Comparison of ENCODE assay signal across 14 cellular contexts in genomic region chr5:126338516-126339153, GRCh38.
DNase-seq lines count a peak whose midpoint lies in the region; ATAC-seq and TF ChIP-seq lines count a peak whose summit lies in the region.
"Had no signal": no experiment of that assay in that cellular context is flagged by ENCODE, and none has a peak within 500 bp of the region (broad histone marks: within the 10 kb centered on the region; RNA-seq: fewer than 3 reads in every experiment).

No MANE protein-coding gene starts in this region.

- intact Hi-C loops in Right ventricle myocardium superior (cut with DNase I): no loop called here
- intact Hi-C loops in left ventricle myocardium superior (cut with micrococcal nuclease): loop anchor here (5.0 kb wide), 1 partner anchor 204 kb away; no protein-coding TSS in a partner anchor

- no peaks in the 10 kb centered on the region for H3K9me3 ChIP-seq in SK-N-SH
- no peaks in the 10 kb centered on the region for H3K9me3 ChIP-seq in Karpas-422 (ENCODE audit: low read length)
- H3K9me3 ChIP-seq: Caco-2, MG63 had no signal

- H3K4me3 ChIP-seq in SK-N-SH (ENCODE audit: low read depth in 2 of 2, low read length in 1 of 2): no peak overlapping the region
- no peak overlapping the region for H3K4me3 ChIP-seq in Karpas-422 (ENCODE audit: low read length)
- H3K4me3 ChIP-seq: MG63 had no signal

- H3K27ac Mint-ChIP-seq in brain (peak overlapping the region in 3 of 5 experiments; percentile 24 to 49 (median 36)), nephron (peak overlapping the region; percentile 54 to 79 (median 75))
- H3K27ac Mint-ChIP-seq: CD14-positive monocyte had no signal

- no peak for TF ChIP-seq CTCF in brain (conservative IDR thresholded peaks at IDR 0.05)
- no peak for TF ChIP-seq CTCF in nephron (IDR thresholded peaks at IDR 0.05; ENCODE audit: unreplicated experiment in 3 of 3)
- no peak for TF ChIP-seq CTCF in SK-N-SH (IDR thresholded peaks at IDR 0.05)

- no peak for TF ChIP-seq RAD21 in SK-N-SH (IDR thresholded peaks at IDR 0.05; ENCODE audit: low read length)

- H3K4me1 Mint-ChIP-seq in brain: peaks cover 38% of the 10 kb centered on the region
- peaks cover 32% of the 10 kb centered on the region for H3K4me1 Mint-ChIP-seq in nephron
- H3K4me1 Mint-ChIP-seq: CD14-positive monocyte had no signal

- H2AFZ ChIP-seq in SK-N-SH (ENCODE audit: low read depth) (no peak overlapping the region), Karpas-422 (ENCODE audit: low read length) (no peak overlapping the region)

- 67% methylated on average over 9 of the region's 9 CpGs for WGBS in SK-N-SH (ENCODE audit: low lambda C conversion rate)

- H3K27ac ChIP-seq in SK-N-SH (ENCODE audit: low read depth in 2 of 2, low read length in 1 of 2) (no peak overlapping the region), Karpas-422 (ENCODE audit: low read length) (no peak overlapping the region)
- H3K27ac ChIP-seq: KMS-11 had no signal

- ATAC-seq in Right ventricle myocardium superior (ENCODE audit: poor library complexity) (peak; percentile 15), left ventricle myocardium superior (no peak), GM21529 (IDR thresholded peaks at IDR 0.05; ENCODE audit: unreplicated experiment) (no peak)
- ATAC-seq: Right ventricle myocardium inferior had no signal

- H3K36me3 Mint-ChIP-seq in brain: no peaks in the 10 kb centered on the region
- H3K36me3 Mint-ChIP-seq in nephron (ENCODE audit: low read depth): no peaks in the 10 kb centered on the region
- H3K36me3 Mint-ChIP-seq: CD14-positive monocyte had no signal

- H3K4me3 Mint-ChIP-seq in brain: no peak overlapping the region
- peak overlapping the region in 1 of 3 experiments; percentile 4 for H3K4me3 Mint-ChIP-seq in nephron
- H3K4me3 Mint-ChIP-seq: CD14-positive monocyte had no signal

- H3F3A ChIP-seq in SK-N-SH (replicated peaks; ENCODE audit: insufficient read depth): no peaks in the 10 kb centered on the region

- H3K9me3 Mint-ChIP-seq in brain (peaks cover 0 to 2% (median 0%) of the 10 kb centered on the region in 5 experiments), nephron (no peaks in the 10 kb centered on the region)
- H3K9me3 Mint-ChIP-seq: CD14-positive monocyte had no signal

- H3K9me2 ChIP-seq in SK-N-SH (no peaks in the 10 kb centered on the region), Karpas-422 (replicated peaks; ENCODE audit: insufficient read depth, low read length) (no peaks in the 10 kb centered on the region)

- POLR2A ChIA-PET in SK-N-SH (lab: Yijun Ruan, JAX): interaction anchor here (0.6 kb wide), 1 partner anchor 1552 kb away, joined by 3 read pairs; no protein-coding TSS in a partner anchor

- H3K4me1 ChIP-seq in SK-N-SH (ENCODE audit: control insufficient read depth in 1 of 2, insufficient read depth in 2 of 2, low read depth in 1 of 2, low read length in 1 of 2) (no peaks in the 10 kb centered on the region), Karpas-422 (ENCODE audit: low read length) (no peaks in the 10 kb centered on the region)
- H3K4me1 ChIP-seq: Caco-2 had no signal

- H3K9ac ChIP-seq in SK-N-SH (no peak overlapping the region), Karpas-422 (ENCODE audit: low read length) (no peak overlapping the region)
- H3K9ac ChIP-seq: KMS-11 had no signal

- no peak for TF ChIP-seq EP300 in SK-N-SH (IDR thresholded peaks at IDR 0.05; ENCODE audit: borderline replicate concordance in 1 of 2, low read depth in 1 of 2, low read length in 1 of 2)

- no peaks in the 10 kb centered on the region for H3K27me3 Mint-ChIP-seq in brain
- H3K27me3 Mint-ChIP-seq in nephron (ENCODE audit: low read depth): no peaks in the 10 kb centered on the region

- H4K20me1 ChIP-seq in SK-N-SH (ENCODE audit: insufficient read depth) (no peaks in the 10 kb centered on the region), Karpas-422 (ENCODE audit: insufficient read depth, low read depth, low read length) (no peaks in the 10 kb centered on the region)

- H3K36me3 ChIP-seq in SK-N-SH (replicated peaks in 1 of 2; ENCODE audit: control insufficient read depth in 1 of 2, insufficient read depth in 2 of 2, low read length in 1 of 2): no peaks in the 10 kb centered on the region
- no peaks in the 10 kb centered on the region for H3K36me3 ChIP-seq in Karpas-422 (ENCODE audit: insufficient read depth, low read length)
- H3K36me3 ChIP-seq: MG63 had no signal

- CTCF ChIA-PET in SK-N-SH (lab: Yijun Ruan, JAX): interaction anchor here (0.6 to 3.8 kb wide), 29 partner anchors 8 to 1194 kb away, joined by 3 to 33 read pairs (median 4); partner anchors contain the start of genes ALDH7A1 and PHAX

- H3K4me2 ChIP-seq in SK-N-SH (no peak overlapping the region), Karpas-422 (ENCODE audit: low read depth, low read length, poor library complexity, severe bottlenecking) (no peak overlapping the region)
- H3K4me2 ChIP-seq: KMS-11 had no signal

- DNase-seq in Right ventricle myocardium superior: no peak
- no peak for DNase-seq in left ventricle myocardium superior
- no peak for DNase-seq in SK-N-SH
- DNase-seq in Karpas-422: no peak
- DNase-seq in NCI-H128 (lab: John Stamatoyannopoulos, UW; ENCODE audit: unreplicated experiment): no peak
- DNase-seq: NCI-H1105 had no signal

- H3K79me2 ChIP-seq in SK-N-SH (ENCODE audit: insufficient read depth): no peaks in the 10 kb centered on the region
- H3K79me2 ChIP-seq in Karpas-422 (ENCODE audit: low read length): no peaks in the 10 kb centered on the region

- H3K27me3 ChIP-seq in SK-N-SH (ENCODE audit: insufficient read depth) (no peaks in the 10 kb centered on the region), Karpas-422 (ENCODE audit: low read length) (no peaks in the 10 kb centered on the region)
- H3K27me3 ChIP-seq: MG63 had no signal

TF ChIP-seq in SK-N-SH, 30 proteins besides CTCF, POLR2A, EP300 and RAD21:
- TF ChIP-seq SIN3A (IDR thresholded peaks at IDR 0.05; ENCODE audit: borderline replicate concordance, low read depth, low read length) (no peak), JUND (IDR thresholded peaks at IDR 0.05) (no peak), IRF3 (IDR thresholded peaks at IDR 0.05; ENCODE audit: low read depth, low read length) (no peak), RCOR1 (IDR thresholded peaks at IDR 0.05; ENCODE audit: low read length) (no peak), RXRA (IDR thresholded peaks at IDR 0.05; ENCODE audit: borderline replicate concordance, low read depth) (no peak), YY1 (IDR thresholded peaks at IDR 0.05; ENCODE audit: low read depth) (no peak), GABPA (IDR thresholded peaks at IDR 0.05; ENCODE audit: low read depth) (no peak), TAF1 (IDR thresholded peaks at IDR 0.05; ENCODE audit: borderline replicate concordance, low read depth, low read length) (no peak), FOSL2 (IDR thresholded peaks at IDR 0.05; ENCODE audit: borderline replicate concordance, low read depth) (no peak), POLR2AphosphoS5 (IDR thresholded peaks at IDR 0.05; ENCODE audit: low read depth, low read length) (no peak), MAX (IDR thresholded peaks at IDR 0.05; ENCODE audit: low read depth) (no peak), ELF1 (IDR thresholded peaks at IDR 0.05) (no peak), NFIC (IDR thresholded peaks at IDR 0.05; ENCODE audit: borderline replicate concordance) (no peak), USF2 (IDR thresholded peaks at IDR 0.05; ENCODE audit: borderline replicate concordance, low read depth, low read length) (no peak), SMC3 (IDR thresholded peaks at IDR 0.05; ENCODE audit: low read depth, low read length) (no peak), NRF1 (IDR thresholded peaks at IDR 0.05; ENCODE audit: low read depth, low read length) (no peak), EZH2phosphoT487 (IDR thresholded peaks at IDR 0.05; ENCODE audit: borderline replicate concordance, low read depth) (no peak), TCF12 (IDR thresholded peaks at IDR 0.05) (no peak), MEF2A (IDR thresholded peaks at IDR 0.05; ENCODE audit: borderline replicate concordance, low read depth) (no peak), TEAD4 (IDR thresholded peaks at IDR 0.05; ENCODE audit: borderline replicate concordance, insufficient read depth) (no peak)
